14 cellular contexts compared by ENCODE assay signal in genomic region chr12:4717806-4718205, GRCh38.
"Had no signal": no experiment of that assay in that cellular context is flagged by ENCODE, and none has a peak within 500 bp of the region (broad histone marks: within the 10 kb centered on the region; RNA-seq: fewer than 3 reads in every experiment).

No MANE protein-coding gene starts in this region.

- H3K9me3 ChIP-seq: body of pancreas, left lung, spleen, thoracic aorta, upper lobe of left lung had no signal

- H3K4me1 ChIP-seq: body of pancreas, left lung, spleen, upper lobe of left lung had no signal

- H3K27ac ChIP-seq: body of pancreas, left lung, spleen, thoracic aorta, upper lobe of left lung had no signal

- H3K27ac Mint-ChIP-seq: activated CD8-positive, alpha-beta memory T cell treated with anti-CD3 and anti-CD28 coated beads, Interleukin-2, amount 10 ng/mL, durations not matched to agents 7 days and 5 days; activated naive CD8-positive, alpha-beta T cell treated with anti-CD3 and anti-CD28 coated beads, Interleukin-2, amount 10 ng/mL, durations not matched to agents 7 days and 5 days; stimulated activated memory B cell treated with anti-CD40 and anti-IgM and Interleukin-4, amounts not matched to agents 10 μg/mL and 1 μg/mL and 100 μg/mL, for 72 hours had no signal

- ATAC-seq: activated CD8-positive, alpha-beta memory T cell treated with anti-CD3 and anti-CD28 coated beads, Interleukin-2, amount 10 ng/mL, durations not matched to agents 7 days and 5 days; body of pancreas; left lung; stimulated activated memory B cell treated with anti-CD40 and anti-IgM and Interleukin-4, amounts not matched to agents 10 μg/mL and 1 μg/mL and 100 μg/mL, for 72 hours had no signal

- H3K9me3 Mint-ChIP-seq: activated naive CD8-positive, alpha-beta T cell treated with anti-CD3 and anti-CD28 coated beads, Interleukin-2, amount 10 ng/mL, durations not matched to agents 7 days and 5 days; stimulated activated memory B cell treated with anti-CD40 and anti-IgM and Interleukin-4, amounts not matched to agents 10 μg/mL and 1 μg/mL and 100 μg/mL, for 72 hours had no signal

- H3K4me1 Mint-ChIP-seq: activated CD8-positive, alpha-beta memory T cell treated with anti-CD3 and anti-CD28 coated beads, Interleukin-2, amount 10 ng/mL, durations not matched to agents 7 days and 5 days; activated naive CD8-positive, alpha-beta T cell treated with anti-CD3 and anti-CD28 coated beads, Interleukin-2, amount 10 ng/mL, durations not matched to agents 7 days and 5 days had no signal

- DNase-seq: activated CD4-positive, alpha-beta T cell treated with anti-CD3 and anti-CD28 coated beads for 1 hour; activated CD4-positive, alpha-beta T cell treated with anti-CD3 and anti-CD28 coated beads, Interleukin-2, amount 50 U/mL, for 48 hours; activated CD8-positive, alpha-beta memory T cell treated with anti-CD3 and anti-CD28 coated beads, Interleukin-2, amount 10 ng/mL, durations not matched to agents 7 days and 5 days; activated naive CD8-positive, alpha-beta T cell treated with anti-CD3 and anti-CD28 coated beads, Interleukin-2, amount 10 ng/mL, durations not matched to agents 7 days and 5 days; body of pancreas; caudate nucleus; left lung; retina; spleen; stimulated activated CD4-positive, alpha-beta T cell treated with anti-CD3 and anti-CD28 coated beads, Interleukin-4, amount 100 ng/mL, for 4 hours; T1000; upper lobe of left lung had no signal

- H3K36me3 ChIP-seq: left lung, spleen, thoracic aorta, upper lobe of left lung had no signal

- H3K36me3 Mint-ChIP-seq: activated CD8-positive, alpha-beta memory T cell treated with anti-CD3 and anti-CD28 coated beads, Interleukin-2, amount 10 ng/mL, durations not matched to agents 7 days and 5 days; activated naive CD8-positive, alpha-beta T cell treated with anti-CD3 and anti-CD28 coated beads, Interleukin-2, amount 10 ng/mL, durations not matched to agents 7 days and 5 days; stimulated activated memory B cell treated with anti-CD40 and anti-IgM and Interleukin-4, amounts not matched to agents 10 μg/mL and 1 μg/mL and 100 μg/mL, for 72 hours had no signal

- H3K27me3 ChIP-seq: body of pancreas, upper lobe of left lung had no signal

- H3K4me3 ChIP-seq: body of pancreas, left lung, spleen, thoracic aorta, upper lobe of left lung had no signal

- H3K4me3 Mint-ChIP-seq: activated CD8-positive, alpha-beta memory T cell treated with anti-CD3 and anti-CD28 coated beads, Interleukin-2, amount 10 ng/mL, durations not matched to agents 7 days and 5 days; activated naive CD8-positive, alpha-beta T cell treated with anti-CD3 and anti-CD28 coated beads, Interleukin-2, amount 10 ng/mL, durations not matched to agents 7 days and 5 days; stimulated activated memory B cell treated with anti-CD40 and anti-IgM and Interleukin-4, amounts not matched to agents 10 μg/mL and 1 μg/mL and 100 μg/mL, for 72 hours had no signal
